ENCODE assay signal across 8 cellular contexts in genomic region chr11:19742595-19743292, GRCh38. TPM values are rescaled to one million over a fixed set of nuclear protein-coding genes. Genes with fewer than 3 reads are reported as not detected.
DNase-seq lines count a peak whose midpoint lies in the region; ATAC-seq and TF ChIP-seq lines count a peak whose summit lies in the region.

No MANE protein-coding gene starts in this region.

- peak; percentile 96 for TF ChIP-seq RAD21 in HCT116 (IDR thresholded peaks at IDR 0.05; ENCODE audit: low read depth)

- H4K20me1 ChIP-seq in HCT116 (ENCODE audit: insufficient read depth): no peaks in the 10 kb centered on the region

- in situ Hi-C loops in astrocyte of the spinal cord (cut with HindIII; ENCODE audit: low sequenced_read_pairs): no loop called here

- no peak overlapping the region for H3K4me2 ChIP-seq in HCT116 (ENCODE audit: low read length)

- H3K27me3 ChIP-seq in HCT116 (ENCODE audit: insufficient read depth, low read length): no peaks in the 10 kb centered on the region

- no peak for TF ChIP-seq POLR2A in HCT116 (IDR thresholded peaks at IDR 0.05; ENCODE audit: borderline replicate concordance, extremely low read depth, insufficient read depth, insufficient read length)

- no peak overlapping the region for H2AFZ ChIP-seq in HCT116 (ENCODE audit: low read depth, low read length, poor library complexity, severe bottlenecking)

- no peak overlapping the region for H3K9ac ChIP-seq in HCT116 (ENCODE audit: low read length)

- intact Hi-C loops in HCT116 (cut with micrococcal nuclease): loop anchor here (1.0 to 10.0 kb wide), 5 partner anchors 161 to 672 kb away; no protein-coding TSS in a partner anchor

- BruUV-seq in HCT116 (replicated peaks; lab: Mats Ljungman, UMichigan): no TSS peak

- ATAC-seq in HCT116: peak; percentile 97
- no peak for ATAC-seq in GM21786 (IDR thresholded peaks at IDR 0.05; ENCODE audit: unreplicated experiment)

- H3K4me1 ChIP-seq in HCT116 (ENCODE audit: control insufficient read depth in 1 of 2, insufficient read depth in 2 of 2, low read length in 2 of 2): no peaks in the 10 kb centered on the region

- no peaks in the 10 kb centered on the region for H3K79me2 ChIP-seq in HCT116 (ENCODE audit: insufficient read depth, low read length)

- no peak overlapping the region for H3K27ac ChIP-seq in HCT116 (ENCODE audit: low read depth, low read length)

- no peaks in the 10 kb centered on the region for H3K9me3 ChIP-seq in HCT116 (ENCODE audit: control insufficient read depth in 1 of 2, insufficient read depth in 1 of 2, low read depth in 1 of 2, low read length in 2 of 2)

- H3K36me3 ChIP-seq in HCT116 (ENCODE audit: control insufficient read depth in 1 of 2, insufficient read depth in 2 of 2, low read length in 2 of 2): no peaks in the 10 kb centered on the region

- peak; percentile 81 to 90 (median 88); a peak in 5 of 6 replicates for TF ChIP-seq CTCF in HCT116 (IDR thresholded peaks at IDR 0.05 in 2 of 3, conservative IDR thresholded peaks at IDR 0.05 in 1 of 3; ENCODE audit: borderline replicate concordance in 1 of 3, insufficient read depth in 1 of 3, low read depth in 2 of 3, low read length in 2 of 3)
- TF ChIP-seq CTCF in astrocyte of the spinal cord (IDR thresholded peaks at IDR 0.05; ENCODE audit: low read depth, low read length): peak; percentile 81

- POLR2A ChIA-PET in HCT116 (lab: Charles Lee): no interaction called here

- H3K4me3 ChIP-seq in HCT116 (replicated peaks in 1 of 2; ENCODE audit: low read depth in 1 of 2, low read length in 2 of 2) (no peak overlapping the region), astrocyte of the spinal cord (ENCODE audit: low read depth, low read length) (no peak overlapping the region)

- no peaks in the 10 kb centered on the region for H3K9me2 ChIP-seq in HCT116 (ENCODE audit: insufficient read depth)

- CTCF ChIA-PET in HCT116 (lab: Charles Lee): interaction anchor here (0.6 to 2.4 kb wide), 12 partner anchors 8 to 187 kb away, joined by 3 to 80 read pairs (median 5); no protein-coding TSS in a partner anchor

- DNase-seq in Daoy (ENCODE audit: low read depth): peak; percentile 74
- peak; percentile 51 for DNase-seq in HCT116 (ENCODE audit: low read depth, low spot score)
- peak; percentile 65 to 89 (median 84) for DNase-seq in NCI-H1417 (lab: John Stamatoyannopoulos, UW)
- peak; percentile 54 for DNase-seq in T-helper 9 cell
- DNase-seq in astrocyte of the spinal cord (ENCODE audit: low read depth, low spot score): peak; percentile 79
- DNase-seq in iPS DF 19.7 (ENCODE audit: low read depth, low spot score): peak; percentile 61
- peak; percentile 36 to 63 for DNase-seq in stimulated activated CD4-positive, alpha-beta T cell treated with anti-CD3 and anti-CD28 coated beads, Interleukin-12 subunit alpha, Interleukin-12 subunit beta, amount 100 ng/mL, for 24 hours (ENCODE audit: low read depth in 2 of 2)

- RAD21 ChIA-PET in HCT116 (lab: Charles Lee; ENCODE audit: low non-redundant PET in 1 of 2, low total read pairs in 2 of 2, uncharacterized antibody in 2 of 2, unreplicated experiment in 2 of 2): interaction anchor here (0.7 to 1.2 kb wide), 5 partner anchors 20 to 185 kb away, joined by 3 to 6 read pairs (median 3); no protein-coding TSS in a partner anchor

TF ChIP-seq in HCT116, 20 proteins besides CTCF, POLR2A, EP300 and RAD21:
- TF ChIP-seq EZH2 (IDR thresholded peaks at IDR 0.05) (no peak), FOSL1 (IDR thresholded peaks at IDR 0.05; ENCODE audit: low read depth) (no peak), ZBTB33 (IDR thresholded peaks at IDR 0.05; ENCODE audit: extremely low read depth, insufficient replicate concordance, low read length) (no peak), POLR2AphosphoS5 (IDR thresholded peaks at IDR 0.05; ENCODE audit: low read depth, low read length) (no peak), MAX (IDR thresholded peaks at IDR 0.05) (no peak), ATF3 (IDR thresholded peaks at IDR 0.05) (no peak), ZNF274 (IDR thresholded peaks at IDR 0.05; ENCODE audit: low read depth, low read length) (no peak), EGR1 (IDR thresholded peaks at IDR 0.05; ENCODE audit: low read depth) (no peak), EZH2phosphoT487 (IDR thresholded peaks at IDR 0.05; ENCODE audit: borderline replicate concordance) (no peak), SP1 (IDR thresholded peaks at IDR 0.05; ENCODE audit: low read depth) (no peak), SRF (IDR thresholded peaks at IDR 0.05; ENCODE audit: low read depth) (no peak), YY1 (IDR thresholded peaks at IDR 0.05; ENCODE audit: extremely low read depth, insufficient replicate concordance, low read depth, low read length) (no peak), REST (IDR thresholded peaks at IDR 0.05; ENCODE audit: low read depth) (no peak), ZFX (IDR thresholded peaks at IDR 0.05) (no peak), TCF7L2 (IDR thresholded peaks at IDR 0.05; ENCODE audit: borderline replicate concordance, extremely low read depth, insufficient read depth, insufficient read length) (no peak)
TF ChIP-seq in HCT116: peak in this region for 0.

RNA-seq across cellular contexts. Expression of gene NAV2, which starts 30.1 kb away (rescaled TPM):
- total RNA-seq in Daoy (2014; rRNA removed; shearing (Covaris generic)): 1.8 and 2.1 TPM in 2 replicates
- total RNA-seq in HCT116 (2021; ENCODE audit: unreplicated experiment): 2.1 TPM
- 1.2 and 1.3 TPM in 2 replicates for polyA plus RNA-seq in HCT116 (2012)
